In the genomic region with DNA sequence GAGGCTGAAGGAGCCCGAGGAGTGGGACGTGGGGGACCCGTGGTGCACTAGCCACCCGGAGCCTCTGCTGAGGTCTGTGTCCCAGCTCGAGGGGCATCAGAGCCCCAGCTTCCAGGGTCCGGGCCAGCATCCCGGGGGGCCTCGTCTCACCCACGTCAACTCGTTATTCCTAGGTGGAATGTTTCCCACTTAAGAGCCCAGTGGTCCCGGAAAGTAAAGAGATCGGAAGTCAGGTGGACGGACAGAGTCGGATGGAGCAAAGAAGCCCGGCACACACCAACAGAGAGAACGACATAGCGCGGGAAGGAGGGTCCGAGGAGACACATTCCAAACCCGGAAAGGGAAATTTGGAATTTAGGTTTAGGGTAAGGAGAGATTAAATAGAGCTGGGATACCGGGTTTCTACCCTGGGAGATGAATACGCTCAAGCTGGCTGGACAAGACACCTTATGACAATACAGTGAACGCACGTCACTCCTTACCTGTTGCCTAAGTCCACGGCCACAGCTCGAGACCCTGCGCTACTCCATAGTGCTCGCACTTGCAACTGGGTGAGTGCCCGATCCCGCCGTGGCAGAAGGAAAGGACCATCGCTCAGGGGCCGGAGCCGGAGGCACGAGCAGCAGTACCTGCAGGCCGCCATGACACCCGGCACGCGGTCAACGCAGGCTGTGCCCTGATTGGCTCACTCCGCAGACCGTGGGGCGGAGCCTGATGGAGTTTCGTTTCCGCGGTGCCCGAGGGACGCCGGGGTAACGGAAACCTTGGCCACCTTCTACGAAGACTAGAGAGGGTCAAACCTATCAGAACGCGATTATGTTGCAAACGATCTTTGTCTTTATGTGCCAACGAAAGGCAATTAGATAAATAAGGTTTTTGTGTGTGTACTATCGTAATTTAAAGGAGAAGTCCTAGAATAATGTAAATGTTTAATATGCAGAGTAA, we compare ENCODE assay signal across 1 cellular context.
TF ChIP-seq lines count a peak whose summit lies in the region.

A gene (minus strand): TSS at position 664 of the 945 bp plus-strand sequence. CDS start 21 bp downstream, at position 643.

TF ChIP-seq in H1, 55 proteins besides CTCF, POLR2A, EP300 and RAD21 (continues in another document):
- TF ChIP-seq SIRT6 (IDR thresholded peaks at IDR 0.05; ENCODE audit: low read length) (no peak), SRF (IDR thresholded peaks at IDR 0.05; ENCODE audit: low read depth, low read length) (no peak), HDAC2 (IDR thresholded peaks at IDR 0.05; ENCODE audit: borderline replicate concordance in 1 of 2, low read depth in 2 of 2, low read length in 2 of 2) (peak in 1 of 2 experiments; percentile 89; a peak in 2 of 4 replicates), KDM4A (IDR thresholded peaks at IDR 0.05; ENCODE audit: low read depth, low read length, severe bottlenecking) (peak; percentile 94), BACH1 (IDR thresholded peaks at IDR 0.05; ENCODE audit: low read length) (no peak), CBX8 (IDR thresholded peaks at IDR 0.05; ENCODE audit: borderline replicate concordance, low read depth, low read length) (no peak), RFX5 (IDR thresholded peaks at IDR 0.05; ENCODE audit: borderline replicate concordance, low read depth, low read length) (no peak), NRF1 (IDR thresholded peaks at IDR 0.05; ENCODE audit: low read depth, low read length) (no peak), FOSL1 (IDR thresholded peaks at IDR 0.05; ENCODE audit: insufficient read depth, low read depth, low read length) (no peak), SP4 (IDR thresholded peaks at IDR 0.05; ENCODE audit: low read length) (no peak), BRCA1 (IDR thresholded peaks at IDR 0.05; ENCODE audit: low read depth, low read length) (no peak), EGR1 (IDR thresholded peaks at IDR 0.05; ENCODE audit: borderline replicate concordance, low read depth, low read length) (no peak), RBBP5 (IDR thresholded peaks at IDR 0.05; ENCODE audit: borderline replicate concordance, low read depth, low read length) (peak; percentile 89; the same call in 1 of the 2 replicates), POLR2AphosphoS5 (IDR thresholded peaks at IDR 0.05; ENCODE audit: low read depth, low read length) (peak; percentile 99), TBP (IDR thresholded peaks at IDR 0.05; ENCODE audit: low read depth, low read length) (peak; percentile 73; the same call in 1 of the 2 replicates), SIN3A (conservative IDR thresholded peaks at IDR 0.05 in 1 of 2, IDR thresholded peaks at IDR 0.05 in 1 of 2; ENCODE audit: low read depth in 1 of 2, low read length in 2 of 2) (peak; percentile 70 to 84; a peak in 3 of 4 replicates), TAF7 (optimal IDR thresholded peaks at IDR 0.05; ENCODE audit: borderline replicate concordance, low read depth, low read length) (peak; percentile 68), POU5F1 (IDR thresholded peaks at IDR 0.05; ENCODE audit: low read depth, low read length) (no peak), CBX5 (IDR thresholded peaks at IDR 0.05; ENCODE audit: low read depth, low read length) (no peak), CHD2 (IDR thresholded peaks at IDR 0.05; ENCODE audit: low read length) (no peak), HDAC6 (IDR thresholded peaks at IDR 0.05; ENCODE audit: low read depth, low read length) (no peak), JUN (IDR thresholded peaks at IDR 0.05; ENCODE audit: low read depth, low read length) (no peak), PHF8 (conservative IDR thresholded peaks at IDR 0.05; ENCODE audit: low read depth, low read length) (peak; percentile 96), BCL11A (IDR thresholded peaks at IDR 0.05; ENCODE audit: low read depth in 2 of 2, low read length in 2 of 2) (no peak), CREB1 (IDR thresholded peaks at IDR 0.05) (peak; percentile 76), MAFK (IDR thresholded peaks at IDR 0.05; ENCODE audit: low read depth, low read length) (no peak), KDM1A (IDR thresholded peaks at IDR 0.05; ENCODE audit: borderline replicate concordance, low read length) (peak; percentile 67; the same call in 1 of the 2 replicates), CEBPB (IDR thresholded peaks at IDR 0.05; ENCODE audit: low read depth, low read length) (peak; percentile 52), SP1 (IDR thresholded peaks at IDR 0.05; ENCODE audit: low read depth, low read length) (peak; percentile 31; the same call in 1 of the 2 replicates), CHD1 (IDR thresholded peaks at IDR 0.05; ENCODE audit: low read depth, low read length) (no peak), JUND (IDR thresholded peaks at IDR 0.05; ENCODE audit: low read length) (no peak), ASH2L (IDR thresholded peaks at IDR 0.05; ENCODE audit: low read length) (peak; percentile 87), CTBP2 (IDR thresholded peaks at IDR 0.05; ENCODE audit: borderline replicate concordance, insufficient read depth, insufficient read length, low read length) (no peak), NANOG (IDR thresholded peaks at IDR 0.05; ENCODE audit: insufficient read depth, low read depth, low read length, poor library complexity, severe bottlenecking) (no peak), SP2 (IDR thresholded peaks at IDR 0.05; ENCODE audit: low read length) (no peak), SUZ12 (IDR thresholded peaks at IDR 0.05; ENCODE audit: low read length) (no peak), GABPA (IDR thresholded peaks at IDR 0.05; ENCODE audit: borderline replicate concordance, insufficient read depth, low read length) (no peak), RXRA (IDR thresholded peaks at IDR 0.05; ENCODE audit: insufficient read depth, low read depth, low read length) (no peak), YY1 (IDR thresholded peaks at IDR 0.05; ENCODE audit: low read depth, low read length) (peak; percentile 98), EZH2 (IDR thresholded peaks at IDR 0.05; ENCODE audit: low read depth, low read length, severe bottlenecking) (no peak), TEAD4 (IDR thresholded peaks at IDR 0.05; ENCODE audit: low read depth, low read length) (0 out of 2 replicates have a peak, but pooled peaks have one; percentile 34), GTF2F1 (IDR thresholded peaks at IDR 0.05; ENCODE audit: borderline replicate concordance, low read depth, low read length) (peak; percentile 66; the same call in 1 of the 2 replicates), KDM5A (IDR thresholded peaks at IDR 0.05; ENCODE audit: low read length) (peak; percentile 86), SAP30 (IDR thresholded peaks at IDR 0.05; ENCODE audit: insufficient read depth, insufficient replicate concordance, low read length) (no peak), RNF2 (IDR thresholded peaks at IDR 0.05; ENCODE audit: borderline replicate concordance, low read depth, low read length, missing control alignments, poor library complexity, severe bottlenecking) (no peak), TAF1 (IDR thresholded peaks at IDR 0.05; ENCODE audit: low read depth, low read length) (peak; percentile 94), TCF12 (IDR thresholded peaks at IDR 0.05; ENCODE audit: low read depth, low read length) (no peak)
- TF ChIP-seq, protein P1, sequence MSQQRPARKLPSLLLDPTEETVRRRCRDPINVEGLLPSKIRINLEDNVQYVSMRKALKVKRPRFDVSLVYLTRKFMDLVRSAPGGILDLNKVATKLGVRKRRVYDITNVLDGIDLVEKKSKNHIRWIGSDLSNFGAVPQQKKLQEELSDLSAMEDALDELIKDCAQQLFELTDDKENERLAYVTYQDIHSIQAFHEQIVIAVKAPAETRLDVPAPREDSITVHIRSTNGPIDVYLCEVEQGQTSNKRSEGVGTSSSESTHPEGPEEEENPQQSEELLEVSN (IDR thresholded peaks at IDR 0.05) = peak; percentile 91
- TF ChIP-seq, protein P2, sequence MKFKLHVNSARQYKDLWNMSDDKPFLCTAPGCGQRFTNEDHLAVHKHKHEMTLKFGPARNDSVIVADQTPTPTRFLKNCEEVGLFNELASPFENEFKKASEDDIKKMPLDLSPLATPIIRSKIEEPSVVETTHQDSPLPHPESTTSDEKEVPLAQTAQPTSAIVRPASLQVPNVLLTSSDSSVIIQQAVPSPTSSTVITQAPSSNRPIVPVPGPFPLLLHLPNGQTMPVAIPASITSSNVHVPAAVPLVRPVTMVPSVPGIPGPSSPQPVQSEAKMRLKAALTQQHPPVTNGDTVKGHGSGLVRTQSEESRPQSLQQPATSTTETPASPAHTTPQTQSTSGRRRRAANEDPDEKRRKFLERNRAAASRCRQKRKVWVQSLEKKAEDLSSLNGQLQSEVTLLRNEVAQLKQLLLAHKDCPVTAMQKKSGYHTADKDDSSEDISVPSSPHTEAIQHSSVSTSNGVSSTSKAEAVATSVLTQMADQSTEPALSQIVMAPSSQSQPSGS (IDR thresholded peaks at IDR 0.05; ENCODE audit: low read length) = no peak
- TF ChIP-seq, protein P3, sequence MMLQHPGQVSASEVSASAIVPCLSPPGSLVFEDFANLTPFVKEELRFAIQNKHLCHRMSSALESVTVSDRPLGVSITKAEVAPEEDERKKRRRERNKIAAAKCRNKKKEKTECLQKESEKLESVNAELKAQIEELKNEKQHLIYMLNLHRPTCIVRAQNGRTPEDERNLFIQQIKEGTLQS (IDR thresholded peaks at IDR 0.05; ENCODE audit: insufficient read depth, low read depth, low read length) = no peak
- TF ChIP-seq, protein P4, sequence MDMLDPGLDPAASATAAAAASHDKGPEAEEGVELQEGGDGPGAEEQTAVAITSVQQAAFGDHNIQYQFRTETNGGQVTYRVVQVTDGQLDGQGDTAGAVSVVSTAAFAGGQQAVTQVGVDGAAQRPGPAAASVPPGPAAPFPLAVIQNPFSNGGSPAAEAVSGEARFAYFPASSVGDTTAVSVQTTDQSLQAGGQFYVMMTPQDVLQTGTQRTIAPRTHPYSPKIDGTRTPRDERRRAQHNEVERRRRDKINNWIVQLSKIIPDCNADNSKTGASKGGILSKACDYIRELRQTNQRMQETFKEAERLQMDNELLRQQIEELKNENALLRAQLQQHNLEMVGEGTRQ (IDR thresholded peaks at IDR 0.05; ENCODE audit: low read length) = peak; percentile 42; the same call in 1 of the 2 replicates
- TF ChIP-seq, protein P5, sequence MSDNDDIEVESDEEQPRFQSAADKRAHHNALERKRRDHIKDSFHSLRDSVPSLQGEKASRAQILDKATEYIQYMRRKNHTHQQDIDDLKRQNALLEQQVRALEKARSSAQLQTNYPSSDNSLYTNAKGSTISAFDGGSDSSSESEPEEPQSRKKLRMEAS (IDR thresholded peaks at IDR 0.05) = peak; percentile 100
- TF ChIP-seq, protein P6, sequence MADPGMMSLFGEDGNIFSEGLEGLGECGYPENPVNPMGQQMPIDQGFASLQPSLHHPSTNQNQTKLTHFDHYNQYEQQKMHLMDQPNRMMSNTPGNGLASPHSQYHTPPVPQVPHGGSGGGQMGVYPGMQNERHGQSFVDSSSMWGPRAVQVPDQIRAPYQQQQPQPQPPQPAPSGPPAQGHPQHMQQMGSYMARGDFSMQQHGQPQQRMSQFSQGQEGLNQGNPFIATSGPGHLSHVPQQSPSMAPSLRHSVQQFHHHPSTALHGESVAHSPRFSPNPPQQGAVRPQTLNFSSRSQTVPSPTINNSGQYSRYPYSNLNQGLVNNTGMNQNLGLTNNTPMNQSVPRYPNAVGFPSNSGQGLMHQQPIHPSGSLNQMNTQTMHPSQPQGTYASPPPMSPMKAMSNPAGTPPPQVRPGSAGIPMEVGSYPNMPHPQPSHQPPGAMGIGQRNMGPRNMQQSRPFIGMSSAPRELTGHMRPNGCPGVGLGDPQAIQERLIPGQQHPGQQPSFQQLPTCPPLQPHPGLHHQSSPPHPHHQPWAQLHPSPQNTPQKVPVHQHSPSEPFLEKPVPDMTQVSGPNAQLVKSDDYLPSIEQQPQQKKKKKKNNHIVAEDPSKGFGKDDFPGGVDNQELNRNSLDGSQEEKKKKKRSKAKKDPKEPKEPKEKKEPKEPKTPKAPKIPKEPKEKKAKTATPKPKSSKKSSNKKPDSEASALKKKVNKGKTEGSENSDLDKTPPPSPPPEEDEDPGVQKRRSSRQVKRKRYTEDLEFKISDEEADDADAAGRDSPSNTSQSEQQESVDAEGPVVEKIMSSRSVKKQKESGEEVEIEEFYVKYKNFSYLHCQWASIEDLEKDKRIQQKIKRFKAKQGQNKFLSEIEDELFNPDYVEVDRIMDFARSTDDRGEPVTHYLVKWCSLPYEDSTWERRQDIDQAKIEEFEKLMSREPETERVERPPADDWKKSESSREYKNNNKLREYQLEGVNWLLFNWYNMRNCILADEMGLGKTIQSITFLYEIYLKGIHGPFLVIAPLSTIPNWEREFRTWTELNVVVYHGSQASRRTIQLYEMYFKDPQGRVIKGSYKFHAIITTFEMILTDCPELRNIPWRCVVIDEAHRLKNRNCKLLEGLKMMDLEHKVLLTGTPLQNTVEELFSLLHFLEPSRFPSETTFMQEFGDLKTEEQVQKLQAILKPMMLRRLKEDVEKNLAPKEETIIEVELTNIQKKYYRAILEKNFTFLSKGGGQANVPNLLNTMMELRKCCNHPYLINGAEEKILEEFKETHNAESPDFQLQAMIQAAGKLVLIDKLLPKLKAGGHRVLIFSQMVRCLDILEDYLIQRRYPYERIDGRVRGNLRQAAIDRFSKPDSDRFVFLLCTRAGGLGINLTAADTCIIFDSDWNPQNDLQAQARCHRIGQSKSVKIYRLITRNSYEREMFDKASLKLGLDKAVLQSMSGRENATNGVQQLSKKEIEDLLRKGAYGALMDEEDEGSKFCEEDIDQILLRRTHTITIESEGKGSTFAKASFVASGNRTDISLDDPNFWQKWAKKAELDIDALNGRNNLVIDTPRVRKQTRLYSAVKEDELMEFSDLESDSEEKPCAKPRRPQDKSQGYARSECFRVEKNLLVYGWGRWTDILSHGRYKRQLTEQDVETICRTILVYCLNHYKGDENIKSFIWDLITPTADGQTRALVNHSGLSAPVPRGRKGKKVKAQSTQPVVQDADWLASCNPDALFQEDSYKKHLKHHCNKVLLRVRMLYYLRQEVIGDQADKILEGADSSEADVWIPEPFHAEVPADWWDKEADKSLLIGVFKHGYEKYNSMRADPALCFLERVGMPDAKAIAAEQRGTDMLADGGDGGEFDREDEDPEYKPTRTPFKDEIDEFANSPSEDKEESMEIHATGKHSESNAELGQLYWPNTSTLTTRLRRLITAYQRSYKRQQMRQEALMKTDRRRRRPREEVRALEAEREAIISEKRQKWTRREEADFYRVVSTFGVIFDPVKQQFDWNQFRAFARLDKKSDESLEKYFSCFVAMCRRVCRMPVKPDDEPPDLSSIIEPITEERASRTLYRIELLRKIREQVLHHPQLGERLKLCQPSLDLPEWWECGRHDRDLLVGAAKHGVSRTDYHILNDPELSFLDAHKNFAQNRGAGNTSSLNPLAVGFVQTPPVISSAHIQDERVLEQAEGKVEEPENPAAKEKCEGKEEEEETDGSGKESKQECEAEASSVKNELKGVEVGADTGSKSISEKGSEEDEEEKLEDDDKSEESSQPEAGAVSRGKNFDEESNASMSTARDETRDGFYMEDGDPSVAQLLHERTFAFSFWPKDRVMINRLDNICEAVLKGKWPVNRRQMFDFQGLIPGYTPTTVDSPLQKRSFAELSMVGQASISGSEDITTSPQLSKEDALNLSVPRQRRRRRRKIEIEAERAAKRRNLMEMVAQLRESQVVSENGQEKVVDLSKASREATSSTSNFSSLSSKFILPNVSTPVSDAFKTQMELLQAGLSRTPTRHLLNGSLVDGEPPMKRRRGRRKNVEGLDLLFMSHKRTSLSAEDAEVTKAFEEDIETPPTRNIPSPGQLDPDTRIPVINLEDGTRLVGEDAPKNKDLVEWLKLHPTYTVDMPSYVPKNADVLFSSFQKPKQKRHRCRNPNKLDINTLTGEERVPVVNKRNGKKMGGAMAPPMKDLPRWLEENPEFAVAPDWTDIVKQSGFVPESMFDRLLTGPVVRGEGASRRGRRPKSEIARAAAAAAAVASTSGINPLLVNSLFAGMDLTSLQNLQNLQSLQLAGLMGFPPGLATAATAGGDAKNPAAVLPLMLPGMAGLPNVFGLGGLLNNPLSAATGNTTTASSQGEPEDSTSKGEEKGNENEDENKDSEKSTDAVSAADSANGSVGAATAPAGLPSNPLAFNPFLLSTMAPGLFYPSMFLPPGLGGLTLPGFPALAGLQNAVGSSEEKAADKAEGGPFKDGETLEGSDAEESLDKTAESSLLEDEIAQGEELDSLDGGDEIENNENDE (IDR thresholded peaks at IDR 0.05; ENCODE audit: insufficient replicate concordance, low read length) = no peak
